Comparison of ENCODE assay signal across 27 cellular contexts in the genomic region with DNA sequence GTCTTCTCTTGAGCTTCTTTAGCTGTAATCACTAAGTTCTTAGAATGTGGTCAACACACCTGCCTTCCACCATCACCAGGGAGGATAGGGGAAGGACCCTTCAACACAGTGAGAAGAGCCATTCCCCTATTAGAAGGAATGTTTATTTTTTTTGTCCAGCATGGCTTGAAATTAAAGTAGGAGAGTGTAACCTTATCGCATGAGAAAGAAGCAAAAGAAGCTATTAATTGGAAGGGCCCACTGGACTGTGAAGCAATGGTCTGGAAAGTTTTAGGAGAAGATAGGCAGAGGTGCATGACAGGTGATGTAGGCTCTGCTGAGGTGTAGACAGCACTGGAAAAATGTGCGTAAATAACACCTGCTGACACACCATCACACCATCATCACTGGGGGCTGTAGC.
"Had no signal": no experiment of that assay in that cellular context is flagged by ENCODE, and none has a peak within 500 bp of the region (broad histone marks: within the 10 kb centered on the region; RNA-seq: fewer than 3 reads in every experiment).

No MANE protein-coding gene starts in this region.

- H3K9me3 ChIP-seq: ovary, suprapubic skin, testis, tibial artery, transverse colon, upper lobe of left lung, vagina had no signal

- H3K4me1 ChIP-seq: neural progenitor cell, parathyroid adenoma, psoas muscle, spleen, suprapubic skin, testis, tibial artery, transverse colon, upper lobe of left lung, vagina had no signal

- DNase-seq: natural killer cell; occipital lobe; ovary; posterior cingulate gyrus; psoas muscle; right cardiac atrium; spleen; stimulated activated CD4-positive, alpha-beta T cell treated with anti-CD3 and anti-CD28 coated beads, Interleukin-12 subunit alpha, Interleukin-12 subunit beta, amount 100 ng/mL, for 4 hours; stimulated activated CD4-positive, alpha-beta T cell treated with anti-CD3 and anti-CD28 coated beads, Interleukin-1b, Interleukin-23, amount 100 ng/mL, for 48 hours; stimulated activated CD4-positive, alpha-beta T cell treated with anti-CD3 and anti-CD28 coated beads, Interleukin-4, amount 100 ng/mL, for 1 hour; stimulated activated CD4-positive, alpha-beta T cell treated with anti-CD3 and anti-CD28 coated beads, Interleukin-4, amount 100 ng/mL, for 4 hours; stimulated activated CD8-positive, alpha-beta memory T cell treated with anti-CD3 and anti-CD28 coated beads, Interleukin-4, amount 100 ng/mL, for 48 hours; stimulated activated naive CD4-positive, alpha-beta T cell; stimulated activated naive CD8-positive, alpha-beta T cell treated with anti-CD3 and anti-CD28 coated beads, Interleukin-15, amount 100 ng/mL, for 72 hours; stimulated activated naive CD8-positive, alpha-beta T cell treated with anti-CD3 and anti-CD28 coated beads, Interleukin-15, Interleukin-2, amounts not matched to agents 100 U/mL and 50 U/mL, for 24 hours; substantia nigra; testis; tibial artery; transverse colon; upper lobe of left lung had no signal

- H3K36me3 ChIP-seq: neural progenitor cell, ovary, spleen, suprapubic skin, tibial artery, transverse colon, upper lobe of left lung, vagina had no signal

- H3K4me2 ChIP-seq: neural progenitor cell, smooth muscle cell had no signal

- ATAC-seq: natural killer cell; psoas muscle; right cardiac atrium; sciatic nerve; stimulated activated naive CD8-positive, alpha-beta T cell treated with anti-CD3 and anti-CD28 coated beads, Interleukin-15, amount 100 ng/mL, for 72 hours; stimulated activated naive CD8-positive, alpha-beta T cell treated with anti-CD3 and anti-CD28 coated beads, Interleukin-15, Interleukin-2, amounts not matched to agents 100 U/mL and 50 U/mL, for 24 hours had no signal

- H3K27me3 ChIP-seq: neural progenitor cell, ovary, spleen, suprapubic skin, testis, tibial artery, transverse colon, upper lobe of left lung, vagina had no signal

- H3K27ac ChIP-seq: neural progenitor cell, ovary, parathyroid adenoma, psoas muscle, skin epidermis, spleen, suprapubic skin, testis, tibial artery, transverse colon, upper lobe of left lung, vagina had no signal

- H3K79me2 ChIP-seq: parathyroid adenoma had no signal

- H3K9ac ChIP-seq: neural progenitor cell, parathyroid adenoma had no signal

- H2AFZ ChIP-seq: neural progenitor cell, parathyroid adenoma had no signal

- H3K4me3 ChIP-seq: neural progenitor cell, ovary, psoas muscle, skin epidermis, smooth muscle cell, spleen, suprapubic skin, testis, tibial artery, transverse colon, upper lobe of left lung, vagina had no signal
